ENCODE assay signal across 8 cellular contexts in the genomic region with DNA sequence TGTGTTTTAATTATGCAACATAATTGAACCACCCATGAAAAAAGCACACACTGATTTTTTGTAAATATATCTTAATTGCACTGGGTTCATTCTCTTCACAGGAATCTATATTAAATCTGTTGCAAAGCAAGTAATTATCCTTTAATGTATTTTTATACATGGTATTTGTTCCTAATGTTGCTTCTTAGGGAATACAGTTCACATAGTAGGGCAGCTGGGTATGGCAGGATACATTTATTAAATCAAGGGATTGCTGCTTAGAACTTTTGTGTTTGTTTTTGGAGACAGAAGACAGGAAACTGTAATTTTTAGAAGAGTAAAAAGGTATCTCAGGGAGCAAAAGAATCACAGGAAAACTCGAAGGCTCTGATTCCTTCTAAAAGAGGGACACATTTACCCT. TPM values are rescaled to one million over a fixed set of nuclear protein-coding genes. Genes with fewer than 3 reads are reported as not detected.
DNase-seq lines count a peak whose midpoint lies in the region; ATAC-seq and TF ChIP-seq lines count a peak whose summit lies in the region.
"Had no signal": no experiment of that assay in that cellular context is flagged by ENCODE, and none has a peak within 500 bp of the region (broad histone marks: within the 10 kb centered on the region; RNA-seq: fewer than 3 reads in every experiment).

No MANE protein-coding gene starts in this region.

- peaks cover 4% of the 10 kb centered on the region; the same call in 1 of the 2 replicates for H3K36me3 Mint-ChIP-seq in HFFc6 (ENCODE audit: low read depth)
- peaks cover 5% of the 10 kb centered on the region for H3K36me3 Mint-ChIP-seq in activated CD8-positive, alpha-beta T cell treated with anti-CD3 and anti-CD28 coated beads for 36 hours (ENCODE audit: low read depth)
- H3K36me3 Mint-ChIP-seq in stimulated activated memory B cell treated with anti-CD40 and anti-IgM and Interleukin-4, amounts not matched to agents 10 μg/mL and 1 μg/mL and 100 μg/mL, for 72 hours, result peaks cover 5% of the 10 kb centered on the region

- no peaks in the 10 kb centered on the region for H3K27me3 Mint-ChIP-seq in HFFc6 (ENCODE audit: insufficient read depth)
- H3K27me3 Mint-ChIP-seq in activated CD8-positive, alpha-beta T cell treated with anti-CD3 and anti-CD28 coated beads for 36 hours, result no peaks in the 10 kb centered on the region
- no peaks in the 10 kb centered on the region for H3K27me3 Mint-ChIP-seq in stimulated activated memory B cell treated with anti-CD40 and anti-IgM and Interleukin-4, amounts not matched to agents 10 μg/mL and 1 μg/mL and 100 μg/mL, for 72 hours

- CTCF ChIA-PET in activated CD8-positive, alpha-beta T cell treated with anti-CD3 and anti-CD28 coated beads for 36 hours (lab: Charles Lee), result interaction anchor here (0.9 kb wide), 1 partner anchor 162 kb away, joined by 3 read pairs; no protein-coding TSS in a partner anchor

- H3K27me3 ChIP-seq in iPS-15b (ENCODE audit: control insufficient read depth, insufficient read depth, low read length), result no peaks in the 10 kb centered on the region

- intact Hi-C loops in activated CD8-positive, alpha-beta T cell treated with anti-CD3 and anti-CD28 coated beads for 36 hours (cut with micrococcal nuclease), result no loop called here

- peak overlapping the region; percentile 82 for H3K4me3 ChIP-seq in iPS-15b (ENCODE audit: low read depth, low read length)

- no peaks in the 10 kb centered on the region for H3K9me3 Mint-ChIP-seq in HFFc6
- no peaks in the 10 kb centered on the region for H3K9me3 Mint-ChIP-seq in activated CD8-positive, alpha-beta T cell treated with anti-CD3 and anti-CD28 coated beads for 36 hours
- no peaks in the 10 kb centered on the region for H3K9me3 Mint-ChIP-seq in stimulated activated memory B cell treated with anti-CD40 and anti-IgM and Interleukin-4, amounts not matched to agents 10 μg/mL and 1 μg/mL and 100 μg/mL, for 72 hours

- no peak for DNase-seq in HFFc6
- DNase-seq in activated CD8-positive, alpha-beta T cell treated with anti-CD3 and anti-CD28 coated beads for 36 hours, result no peak
- DNase-seq in COLO668 (lab: John Stamatoyannopoulos, UW; ENCODE audit: unreplicated experiment), result no peak

- H3K4me1 ChIP-seq in iPS-15b (ENCODE audit: control insufficient read depth, insufficient read depth, low read length), result peaks cover 3% of the 10 kb centered on the region

- POLR2A ChIA-PET in activated CD8-positive, alpha-beta T cell treated with anti-CD3 and anti-CD28 coated beads for 36 hours (lab: Charles Lee), result no interaction called here

- H3K9ac ChIP-seq in iPS-15b (ENCODE audit: low read depth, low read length), result peak overlapping the region; percentile 38

- peak overlapping the region; percentile 87 for H3K27ac Mint-ChIP-seq in HFFc6
- peak overlapping the region; percentile 96 for H3K27ac Mint-ChIP-seq in activated CD8-positive, alpha-beta T cell treated with anti-CD3 and anti-CD28 coated beads for 36 hours
- peak overlapping the region; percentile 98 for H3K27ac Mint-ChIP-seq in stimulated activated memory B cell treated with anti-CD40 and anti-IgM and Interleukin-4, amounts not matched to agents 10 μg/mL and 1 μg/mL and 100 μg/mL, for 72 hours

- no peak for TF ChIP-seq CTCF in HFFc6 (IDR thresholded peaks at IDR 0.05)
- no peak for TF ChIP-seq CTCF in activated CD8-positive, alpha-beta T cell treated with anti-CD3 and anti-CD28 coated beads for 36 hours (IDR thresholded peaks at IDR 0.05)

- no peak for ATAC-seq in activated CD8-positive, alpha-beta T cell treated with anti-CD3 and anti-CD28 coated beads for 36 hours
- ATAC-seq in stimulated activated memory B cell treated with anti-CD40 and anti-IgM and Interleukin-4, amounts not matched to agents 10 μg/mL and 1 μg/mL and 100 μg/mL, for 72 hours, result no peak
- ATAC-seq in HG02973 (IDR thresholded peaks at IDR 0.05; ENCODE audit: unreplicated experiment), result no peak
- no peak for ATAC-seq in HG03571 (IDR thresholded peaks at IDR 0.05; ENCODE audit: unreplicated experiment)

- H3K4me1 Mint-ChIP-seq in HFFc6 (ENCODE audit: low read depth), result peaks cover 26% of the 10 kb centered on the region
- H3K4me1 Mint-ChIP-seq in activated CD8-positive, alpha-beta T cell treated with anti-CD3 and anti-CD28 coated beads for 36 hours (ENCODE audit: low read depth), result peaks cover 25% of the 10 kb centered on the region
- H3K4me1 Mint-ChIP-seq in stimulated activated memory B cell treated with anti-CD40 and anti-IgM and Interleukin-4, amounts not matched to agents 10 μg/mL and 1 μg/mL and 100 μg/mL, for 72 hours, result peaks cover 33% of the 10 kb centered on the region

- no peaks in the 10 kb centered on the region for H3K9me3 ChIP-seq in iPS-15b (ENCODE audit: control insufficient read depth, insufficient read depth, low read length)

- peak overlapping the region; percentile 94 for H3K4me3 Mint-ChIP-seq in HFFc6
- peak overlapping the region; percentile 89 for H3K4me3 Mint-ChIP-seq in activated CD8-positive, alpha-beta T cell treated with anti-CD3 and anti-CD28 coated beads for 36 hours
- H3K4me3 Mint-ChIP-seq in stimulated activated memory B cell treated with anti-CD40 and anti-IgM and Interleukin-4, amounts not matched to agents 10 μg/mL and 1 μg/mL and 100 μg/mL, for 72 hours, result peak overlapping the region; percentile 99

- H3K36me3 ChIP-seq in iPS-15b (ENCODE audit: control insufficient read depth, insufficient read depth, low read length), result no peaks in the 10 kb centered on the region

RNA-seq across cellular contexts. Expression of a gene that starts 1.0 kb away (rescaled TPM):
- 10 to 100 TPM; 11.9 to 16.5 (median 13.3) TPM for total RNA-seq in HFFc6 (2021; fragmentation: NEBNext Ultra II Directional; extraction: Animal tissue kit (Norgen Biotek cat#: 25700))
- total RNA-seq in activated CD8-positive, alpha-beta T cell treated with anti-CD3 and anti-CD28 coated beads for 36 hours, result 1 to 10 TPM; 7.5 to 7.7 TPM

RNA-seq across cellular contexts. Expression of a gene that starts 18.9 kb away (rescaled TPM):
- total RNA-seq in HFFc6 (2021; fragmentation: NEBNext Ultra II Directional; extraction: Animal tissue kit (Norgen Biotek cat#: 25700)), result not detected
- not detected for total RNA-seq in activated CD8-positive, alpha-beta T cell treated with anti-CD3 and anti-CD28 coated beads for 36 hours
- total RNA-seq: frontal cortex had no signal

RNA-seq across cellular contexts. Expression of a gene that starts 48.5 kb away (rescaled TPM):
- under 1 TPM in 3 of 6 experiments, not detected in 3; 0.05 to 0.09 (median 0.05) TPM for total RNA-seq in HFFc6 (2021; fragmentation: NEBNext Ultra II Directional; extraction: Animal tissue kit (Norgen Biotek cat#: 25700))
- not detected for total RNA-seq in activated CD8-positive, alpha-beta T cell treated with anti-CD3 and anti-CD28 coated beads for 36 hours
